1 cellular context compared by ENCODE assay signal in genomic region chr9:33076031-33076359, GRCh38.
TF ChIP-seq lines count a peak whose summit lies in the region.

No MANE protein-coding gene starts in this region.

TF ChIP-seq in WTC11, 78 proteins besides CTCF, POLR2A, EP300 and RAD21 (continued from another document):
- TF ChIP-seq ARID4B (CRISPR knock-in tag; IDR thresholded peaks at IDR 0.05; ENCODE audit: borderline replicate concordance) = no peak
- no peak for TF ChIP-seq KAT7 (CRISPR knock-in tag; IDR thresholded peaks at IDR 0.05; ENCODE audit: borderline replicate concordance)
- TF ChIP-seq CREM (CRISPR knock-in tag; IDR thresholded peaks at IDR 0.05) = no peak
